Comparison of ENCODE assay signal across 1 cellular context in genomic region chr5:158414780-158415179, GRCh38.
TF ChIP-seq lines count a peak whose summit lies in the region.

No MANE protein-coding gene starts in this region.

TF ChIP-seq in SK-N-SH treated with all-trans-retinoic acid at 6 μM for 48 hours, 23 proteins besides CTCF, POLR2A, EP300 and RAD21 (continued from another document):
- TF ChIP-seq PATZ1 (CRISPR knock-in tag; IDR thresholded peaks at IDR 0.05; ENCODE audit: borderline replicate concordance) (no peak), ZFP30 (CRISPR knock-in tag; IDR thresholded peaks at IDR 0.05) (no peak), POU6F1 (CRISPR knock-in tag; IDR thresholded peaks at IDR 0.05; ENCODE audit: borderline replicate concordance, low read depth) (no peak), ISL1 (CRISPR knock-in tag; IDR thresholded peaks at IDR 0.05) (peak; percentile 85), ARNTL (CRISPR knock-in tag; IDR thresholded peaks at IDR 0.05; ENCODE audit: borderline replicate concordance, low read depth) (no peak), TCF4 (CRISPR knock-in tag; IDR thresholded peaks at IDR 0.05; ENCODE audit: borderline replicate concordance) (no peak)
